In the genomic region with DNA sequence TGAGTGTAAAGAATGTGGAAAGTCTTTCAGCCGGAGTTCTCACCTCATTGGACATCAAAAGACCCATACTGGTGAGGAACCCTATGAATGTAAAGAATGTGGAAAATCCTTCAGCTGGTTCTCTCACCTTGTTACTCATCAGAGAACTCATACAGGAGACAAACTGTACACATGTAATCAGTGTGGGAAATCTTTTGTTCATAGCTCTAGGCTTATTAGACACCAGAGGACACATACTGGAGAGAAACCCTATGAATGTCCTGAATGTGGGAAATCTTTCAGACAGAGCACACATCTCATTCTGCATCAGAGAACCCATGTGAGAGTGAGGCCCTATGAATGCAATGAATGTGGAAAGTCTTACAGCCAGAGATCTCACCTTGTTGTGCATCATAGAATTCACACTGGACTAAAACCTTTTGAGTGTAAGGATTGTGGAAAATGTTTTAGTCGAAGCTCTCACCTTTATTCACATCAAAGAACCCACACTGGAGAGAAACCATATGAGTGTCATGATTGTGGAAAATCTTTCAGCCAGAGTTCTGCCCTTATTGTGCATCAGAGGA, we compare ENCODE assay signal across 1 cellular context.
TF ChIP-seq lines count a peak whose summit lies in the region.

No MANE protein-coding gene starts in this region.

TF ChIP-seq in GM23338, 12 proteins besides CTCF, POLR2A, EP300 and RAD21 (continued from another document):
- TF ChIP-seq, protein P1, sequence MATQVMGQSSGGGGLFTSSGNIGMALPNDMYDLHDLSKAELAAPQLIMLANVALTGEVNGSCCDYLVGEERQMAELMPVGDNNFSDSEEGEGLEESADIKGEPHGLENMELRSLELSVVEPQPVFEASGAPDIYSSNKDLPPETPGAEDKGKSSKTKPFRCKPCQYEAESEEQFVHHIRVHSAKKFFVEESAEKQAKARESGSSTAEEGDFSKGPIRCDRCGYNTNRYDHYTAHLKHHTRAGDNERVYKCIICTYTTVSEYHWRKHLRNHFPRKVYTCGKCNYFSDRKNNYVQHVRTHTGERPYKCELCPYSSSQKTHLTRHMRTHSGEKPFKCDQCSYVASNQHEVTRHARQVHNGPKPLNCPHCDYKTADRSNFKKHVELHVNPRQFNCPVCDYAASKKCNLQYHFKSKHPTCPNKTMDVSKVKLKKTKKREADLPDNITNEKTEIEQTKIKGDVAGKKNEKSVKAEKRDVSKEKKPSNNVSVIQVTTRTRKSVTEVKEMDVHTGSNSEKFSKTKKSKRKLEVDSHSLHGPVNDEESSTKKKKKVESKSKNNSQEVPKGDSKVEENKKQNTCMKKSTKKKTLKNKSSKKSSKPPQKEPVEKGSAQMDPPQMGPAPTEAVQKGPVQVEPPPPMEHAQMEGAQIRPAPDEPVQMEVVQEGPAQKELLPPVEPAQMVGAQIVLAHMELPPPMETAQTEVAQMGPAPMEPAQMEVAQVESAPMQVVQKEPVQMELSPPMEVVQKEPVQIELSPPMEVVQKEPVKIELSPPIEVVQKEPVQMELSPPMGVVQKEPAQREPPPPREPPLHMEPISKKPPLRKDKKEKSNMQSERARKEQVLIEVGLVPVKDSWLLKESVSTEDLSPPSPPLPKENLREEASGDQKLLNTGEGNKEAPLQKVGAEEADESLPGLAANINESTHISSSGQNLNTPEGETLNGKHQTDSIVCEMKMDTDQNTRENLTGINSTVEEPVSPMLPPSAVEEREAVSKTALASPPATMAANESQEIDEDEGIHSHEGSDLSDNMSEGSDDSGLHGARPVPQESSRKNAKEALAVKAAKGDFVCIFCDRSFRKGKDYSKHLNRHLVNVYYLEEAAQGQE (IDR thresholded peaks at IDR 0.05; ENCODE audit: unreplicated experiment) = no peak
TF ChIP-seq in GM23338: peak in this region for 0.
